Comparison of ENCODE assay signal across 18 cellular contexts in genomic region chr2:28280576-28280975, GRCh38.
DNase-seq lines count a peak whose midpoint lies in the region; ATAC-seq and TF ChIP-seq lines count a peak whose summit lies in the region.
"Had no signal": no experiment of that assay in that cellular context is flagged by ENCODE, and none has a peak within 500 bp of the region (broad histone marks: within the 10 kb centered on the region; RNA-seq: fewer than 3 reads in every experiment).

No MANE protein-coding gene starts in this region.

- no TSS peak for BruUV-seq in PC-3 (replicated peaks; lab: Mats Ljungman, UMichigan)

- no peaks in the 10 kb centered on the region for H4K20me1 ChIP-seq in PC-3 (ENCODE audit: low read length)

- TF ChIP-seq CTCF in PC-3 (conservative IDR thresholded peaks at IDR 0.05; ENCODE audit: low read depth, low read length): no peak
- TF ChIP-seq CTCF in esophagus squamous epithelium (IDR thresholded peaks at IDR 0.05): no peak
- no peak for TF ChIP-seq CTCF in mesothelial cell of epicardium (IDR thresholded peaks at IDR 0.05; ENCODE audit: unreplicated experiment)
- TF ChIP-seq CTCF in esophagus muscularis mucosa (IDR thresholded peaks at IDR 0.05): no peak
- TF ChIP-seq CTCF in sigmoid colon (IDR thresholded peaks at IDR 0.05): no peak

- H3K4me1 Mint-ChIP-seq in mesothelial cell of epicardium: peaks cover 15% of the 10 kb centered on the region

- H3K36me3 ChIP-seq in PC-3 (ENCODE audit: low read depth, low read length) (no peaks in the 10 kb centered on the region), esophagus squamous epithelium (no peaks in the 10 kb centered on the region), esophagus muscularis mucosa (no peaks in the 10 kb centered on the region), sigmoid colon (no peaks in the 10 kb centered on the region)

- H3K27me3 ChIP-seq in PC-3 (ENCODE audit: low read length) (no peaks in the 10 kb centered on the region), esophagus squamous epithelium (no peaks in the 10 kb centered on the region), esophagus muscularis mucosa (no peaks in the 10 kb centered on the region), sigmoid colon (no peaks in the 10 kb centered on the region)

- TF ChIP-seq EP300 in esophagus muscularis mucosa (IDR thresholded peaks at IDR 0.05) (no peak), sigmoid colon (IDR thresholded peaks at IDR 0.05) (no peak)

- no peak overlapping the region for H3K4me3 Mint-ChIP-seq in mesothelial cell of epicardium
- H3K4me3 Mint-ChIP-seq: B cell; CD4-positive, CD25-positive, alpha-beta regulatory T cell; H9 had no signal

- H3K4me3 ChIP-seq in PC-3 (ENCODE audit: low read length): no peak overlapping the region
- no peak overlapping the region for H3K4me3 ChIP-seq in esophagus squamous epithelium
- no peak overlapping the region for H3K4me3 ChIP-seq in esophagus muscularis mucosa
- no peak overlapping the region for H3K4me3 ChIP-seq in sigmoid colon

- CTCF ChIA-PET in PC-3 (lab: Charles Lee): interaction anchor here (0.6 kb wide), 1 partner anchor 30 kb away, joined by 9 read pairs; no protein-coding TSS in a partner anchor

- H3F3A ChIP-seq in PC-3 (ENCODE audit: low read length, unreplicated experiment): peaks cover 7% of the 10 kb centered on the region

- H3K27me3 Mint-ChIP-seq in mesothelial cell of epicardium (ENCODE audit: low read depth): no peaks in the 10 kb centered on the region
- H3K27me3 Mint-ChIP-seq: B cell; CD4-positive, CD25-positive, alpha-beta regulatory T cell had no signal

- ATAC-seq in PC-3 (no peak), GM19324 (IDR thresholded peaks at IDR 0.05; ENCODE audit: low FRiP score, unreplicated experiment) (no peak)

- H3K9me2 ChIP-seq in PC-3 (replicated peaks; ENCODE audit: low read length): no peaks in the 10 kb centered on the region

- H3K27ac ChIP-seq in PC-3 (ENCODE audit: low read length) (no peak overlapping the region), esophagus squamous epithelium (peak overlapping the region in 3 of 4 donors; percentile 64 to 92 (median 84)), esophagus muscularis mucosa (replicated peaks in 1 of 4) (no peak overlapping the region), sigmoid colon (no peak overlapping the region)

- POLR2A ChIA-PET in PC-3 (lab: Charles Lee; ENCODE audit: unreplicated experiment): no interaction called here

- TF ChIP-seq POLR2A in esophagus squamous epithelium (IDR thresholded peaks at IDR 0.05) (no peak), esophagus muscularis mucosa (IDR thresholded peaks at IDR 0.05; ENCODE audit: low read depth) (no peak), sigmoid colon (IDR thresholded peaks at IDR 0.05) (no peak)

- H3K9me3 Mint-ChIP-seq in mesothelial cell of epicardium: no peaks in the 10 kb centered on the region
- H3K9me3 Mint-ChIP-seq: CD4-positive, CD25-positive, alpha-beta regulatory T cell; H9 had no signal

- peaks cover 5% of the 10 kb centered on the region for H3K36me3 Mint-ChIP-seq in mesothelial cell of epicardium

- DNase-seq in PC-3 (peak; percentile 8), esophagus squamous epithelium (lab: John Stamatoyannopoulos, UW) (no peak), mesothelial cell of epicardium (ENCODE audit: low spot score in 2 of 2, unreplicated experiment in 2 of 2) (no peak), ureter (ENCODE audit: low spot score) (peak; percentile 62), esophagus muscularis mucosa (ENCODE audit: extremely low spot score) (no peak), sigmoid colon (no peak)
- DNase-seq: CD4-positive, CD25-positive, alpha-beta regulatory T cell; GF-D8; H9; IMR-90; Karpas-422; MM.1S; NCI-H1092 treated with DMSO at 0.1 percent for 48 hours; NCI-H2081 treated with DMSO at 0.1 percent for 48 hours; NCI-H510A treated with DMSO at 0.1 percent for 48 hours; NCI-H82 had no signal

- intact Hi-C loops in PC-3 (cut with micrococcal nuclease): no loop called here
- intact Hi-C loops in esophagus squamous epithelium (cut with DNase I): no loop called here
- intact Hi-C loops in esophagus muscularis mucosa (cut with DNase I): no loop called here
- intact Hi-C loops in sigmoid colon (cut with DNase I): no loop called here

- no peaks in the 10 kb centered on the region for H3K9me3 ChIP-seq in PC-3 (ENCODE audit: low read length)
- H3K9me3 ChIP-seq in esophagus squamous epithelium: no peaks in the 10 kb centered on the region
- no peaks in the 10 kb centered on the region for H3K9me3 ChIP-seq in esophagus muscularis mucosa
- H3K9me3 ChIP-seq in sigmoid colon: no peaks in the 10 kb centered on the region

- peak overlapping the region; percentile 72 for H3K27ac Mint-ChIP-seq in mesothelial cell of epicardium
- H3K27ac Mint-ChIP-seq: B cell; CD4-positive, CD25-positive, alpha-beta regulatory T cell; H9 had no signal

- H3K4me2 ChIP-seq in PC-3 (ENCODE audit: low read length): no peak overlapping the region

- WGBS in esophagus squamous epithelium, 2 donors: 72 to 85% methylated on average over 4 of the region's 4 CpGs
- WGBS in esophagus muscularis mucosa: 96% methylated on average over 4 of the region's 4 CpGs
- 63 to 87% methylated on average over 4 of the region's 4 CpGs for WGBS in sigmoid colon, 2 donors

- H3K4me1 ChIP-seq in PC-3 (ENCODE audit: insufficient read depth, low read length) (peaks cover 26% of the 10 kb centered on the region), esophagus squamous epithelium (peaks cover 16 to 96% (median 43%) of the 10 kb centered on the region in 3 donors), esophagus muscularis mucosa (peaks cover 11 to 16% (median 15%) of the 10 kb centered on the region in 4 donors), sigmoid colon (peaks cover 0 to 18% (median 12%) of the 10 kb centered on the region in 4 donors)

- no peak overlapping the region for H3K9ac ChIP-seq in PC-3 (ENCODE audit: low read length)

- no peak overlapping the region for H2AFZ ChIP-seq in PC-3 (ENCODE audit: low read length)

- H3K79me2 ChIP-seq in PC-3 (ENCODE audit: low read length): no peaks in the 10 kb centered on the region

Comparison
In these comparisons a context has a peak if more than half of its experiments do, and no peak if none do; other contexts are left out.
1. DNase-seq: peak in PC-3 (single experiment) and ureter (single experiment); none in esophagus squamous epithelium (single experiment), mesothelial cell of epicardium (0 of 2), esophagus muscularis mucosa (single experiment) and sigmoid colon (single experiment).
2. H3K27ac ChIP-seq: peak in esophagus squamous epithelium (3 of 4); none in PC-3 (single experiment), esophagus muscularis mucosa (0 of 4) and sigmoid colon (0 of 4).